8 cellular contexts compared by ENCODE assay signal in genomic region chr1:61301824-61302652, GRCh38.
DNase-seq lines count a peak whose midpoint lies in the region; ATAC-seq, FAIRE-seq and TF ChIP-seq lines count a peak whose summit lies in the region.

No MANE protein-coding gene starts in this region.

- peak; percentile 88 for ATAC-seq in stimulated activated naive CD8-positive, alpha-beta T cell treated with anti-CD3 and anti-CD28 coated beads, Interleukin-15, Interleukin-2, amounts not matched to agents 100 U/mL and 50 U/mL, for 24 hours
- no peak for ATAC-seq in HG03571 (IDR thresholded peaks at IDR 0.05; ENCODE audit: unreplicated experiment)

- H3K4me3 ChIP-seq in foreskin fibroblast (ENCODE audit: low read depth in 1 of 2, low read length in 2 of 2), result no peak overlapping the region
- H3K4me3 ChIP-seq in MG63, result no peak overlapping the region

- H3K9me3 ChIP-seq in MG63, result no peaks in the 10 kb centered on the region

- FAIRE-seq in RCC 7860 (lab: Jason Lieb, UNC), result peak; percentile 12

- no peaks in the 10 kb centered on the region for H3K36me3 ChIP-seq in MG63

- TF ChIP-seq CTCF in foreskin fibroblast (IDR thresholded peaks at IDR 0.05; ENCODE audit: low read depth, low read length), result no peak

- H3K27me3 ChIP-seq in MG63, result no peaks in the 10 kb centered on the region

- peak; percentile 18 for DNase-seq in NCI-H2227 treated with DMSO at 0.1 percent for 48 hours (lab: John Stamatoyannopoulos, UW)
- no peak for DNase-seq in NCI-H2227 (lab: John Stamatoyannopoulos, UW; ENCODE audit: unreplicated experiment)
- peak; percentile 46 for DNase-seq in RCC 7860 (ENCODE audit: low spot score)
- peak; percentile 43 to 71 for DNase-seq in foreskin fibroblast
- no peak for DNase-seq in stimulated activated naive CD8-positive, alpha-beta T cell treated with anti-CD3 and anti-CD28 coated beads, Interleukin-15, Interleukin-2, amounts not matched to agents 100 U/mL and 50 U/mL, for 24 hours
- no peak for DNase-seq in NCI-H524 treated with DMSO at 0.1 percent for 48 hours (lab: John Stamatoyannopoulos, UW)
- no peak for DNase-seq in MG63

Comparison
In these comparisons a context has a peak if more than half of its experiments do, and no peak if none do; other contexts are left out.
1. DNase-seq: peak in NCI-H2227 treated with DMSO at 0.1 percent for 48 hours (single experiment), RCC 7860 (single experiment) and foreskin fibroblast (2 of 2); none in NCI-H2227 (single experiment), stimulated activated naive CD8-positive, alpha-beta T cell treated with anti-CD3 and anti-CD28 coated beads, Interleukin-15, Interleukin-2, amounts not matched to agents 100 U/mL and 50 U/mL, for 24 hours (single experiment), NCI-H524 treated with DMSO at 0.1 percent for 48 hours (single experiment) and MG63 (single experiment).